ENCODE assay signal across 21 cellular contexts in genomic region chrX:100696699-100697351, GRCh38. TPM values are rescaled to one million over a fixed set of nuclear protein-coding genes. Genes with fewer than 3 reads are reported as not detected.
"Had no signal": no experiment of that assay in that cellular context is flagged by ENCODE, and none has a peak within 500 bp of the region (broad histone marks: within the 10 kb centered on the region; RNA-seq: fewer than 3 reads in every experiment).

No MANE protein-coding gene starts in this region.

- H3K4me1 ChIP-seq: body of pancreas, colonic mucosa, esophagus squamous epithelium, left lung, lower lobe of right lung, neural progenitor cell, spleen, testis had no signal

- H3K27ac Mint-ChIP-seq: activated CD4-positive, alpha-beta memory T cell treated with anti-CD3 and anti-CD28 coated beads, Interleukin-2, amount 10 ng/mL, durations not matched to agents 7 days and 5 days; activated CD4-positive, alpha-beta T cell treated with anti-CD3 and anti-CD28 coated beads, Interleukin-2, amount 10 ng/mL, durations not matched to agents 24 days and 14 days; activated naive CD4-positive, alpha-beta T cell treated with anti-CD3 and anti-CD28 coated beads, Interleukin-2, amount 50 U/mL, for 24 hours; activated T-cell treated with anti-CD3 and anti-CD28 coated beads, Interleukin-2, amount 50 U/mL, for 24 hours; activated T-helper 2 cell treated with anti-CD3 and anti-CD28 coated beads, Interferon-gamma antibody, Interleukin-2, Interleukin-4, amounts not matched to agents 10 μg/mL and 5 μg/mL and 100 μg/mL, durations not matched to agents 14 hours and 24 hours and 36 hours; natural killer cell; neural progenitor cell had no signal

- H3K4me3 Mint-ChIP-seq: activated CD4-positive, alpha-beta memory T cell treated with anti-CD3 and anti-CD28 coated beads, Interleukin-2, amount 10 ng/mL, durations not matched to agents 7 days and 5 days; activated CD4-positive, alpha-beta T cell treated with anti-CD3 and anti-CD28 coated beads, Interleukin-2, amount 10 ng/mL, durations not matched to agents 24 days and 14 days; activated naive CD4-positive, alpha-beta T cell treated with anti-CD3 and anti-CD28 coated beads, Interleukin-2, amount 50 U/mL, for 24 hours; activated T-cell treated with anti-CD3 and anti-CD28 coated beads, Interleukin-2, amount 50 U/mL, for 24 hours; natural killer cell; neural progenitor cell had no signal

- H3K4me1 Mint-ChIP-seq: activated CD4-positive, alpha-beta memory T cell treated with anti-CD3 and anti-CD28 coated beads, Interleukin-2, amount 10 ng/mL, durations not matched to agents 7 days and 5 days; activated CD4-positive, alpha-beta T cell treated with anti-CD3 and anti-CD28 coated beads, Interleukin-2, amount 10 ng/mL, durations not matched to agents 24 days and 14 days; activated naive CD4-positive, alpha-beta T cell treated with anti-CD3 and anti-CD28 coated beads, Interleukin-2, amount 50 U/mL, for 24 hours; natural killer cell; neural progenitor cell had no signal

- H3K4me2 ChIP-seq: neural progenitor cell had no signal

- H3K27ac ChIP-seq: body of pancreas, colonic mucosa, esophagus squamous epithelium, left lung, lower lobe of right lung, neural progenitor cell, spleen, testis had no signal

- H3K9me3 Mint-ChIP-seq: activated CD4-positive, alpha-beta memory T cell treated with anti-CD3 and anti-CD28 coated beads, Interleukin-2, amount 10 ng/mL, durations not matched to agents 7 days and 5 days; activated CD4-positive, alpha-beta T cell treated with anti-CD3 and anti-CD28 coated beads, Interleukin-2, amount 10 ng/mL, durations not matched to agents 24 days and 14 days; activated naive CD4-positive, alpha-beta T cell treated with anti-CD3 and anti-CD28 coated beads, Interleukin-2, amount 50 U/mL, for 24 hours; activated T-cell treated with anti-CD3 and anti-CD28 coated beads, Interleukin-2, amount 50 U/mL, for 24 hours; activated T-helper 2 cell treated with anti-CD3 and anti-CD28 coated beads, Interferon-gamma antibody, Interleukin-2, Interleukin-4, amounts not matched to agents 10 μg/mL and 5 μg/mL and 100 μg/mL, durations not matched to agents 14 hours and 24 hours and 36 hours; natural killer cell; neural progenitor cell had no signal

- H3K9me3 ChIP-seq: body of pancreas, colonic mucosa, esophagus squamous epithelium, left lung, lower lobe of right lung, spleen, testis had no signal

- H3K4me3 ChIP-seq: body of pancreas, colonic mucosa, esophagus squamous epithelium, left lung, lower lobe of right lung, neural progenitor cell, spleen, testis had no signal

- H3K36me3 ChIP-seq: colonic mucosa, left lung, lower lobe of right lung, neural progenitor cell had no signal

- H3K9ac ChIP-seq: neural progenitor cell had no signal

- ATAC-seq: body of pancreas, left lung, lower lobe of right lung, natural killer cell, right cardiac atrium had no signal

- H3K36me3 Mint-ChIP-seq: activated naive CD4-positive, alpha-beta T cell treated with anti-CD3 and anti-CD28 coated beads, Interleukin-2, amount 50 U/mL, for 24 hours; natural killer cell; neural progenitor cell had no signal

- H2AFZ ChIP-seq: neural progenitor cell had no signal

- H3K27me3 ChIP-seq: body of pancreas, colonic mucosa, esophagus squamous epithelium, testis had no signal

- DNase-seq: activated CD4-positive, alpha-beta memory T cell treated with anti-CD3 and anti-CD28 coated beads, Interleukin-2, amount 10 ng/mL, durations not matched to agents 7 days and 5 days; activated CD4-positive, alpha-beta T cell treated with anti-CD3 and anti-CD28 coated beads, Interleukin-2, amount 10 ng/mL, durations not matched to agents 24 days and 14 days; activated CD4-positive, CD25-positive, alpha-beta regulatory T cell treated with anti-CD3 and anti-CD28 coated beads, Interleukin-2, amount 50 U/mL, for 72 hours; activated CD8-positive, alpha-beta memory T cell treated with anti-CD3 and anti-CD28 coated beads, Interleukin-2, amount 50 U/mL, for 48 hours; activated T-cell treated with anti-CD3 and anti-CD28 coated beads, Interleukin-2, amount 50 U/mL, for 24 hours; anterior cingulate cortex; body of pancreas; colonic mucosa; effector CD8-positive, alpha-beta T cell; esophagus squamous epithelium; left lung; lower lobe of right lung; mesenchymal stem cell; natural killer cell; right cardiac atrium; spleen; stimulated activated naive CD4-positive, alpha-beta T cell; testis had no signal

RNA-seq across cellular contexts. Expression of gene SYTL4, which starts 35.1 kb away (rescaled TPM):
- total RNA-seq: activated CD4-positive, alpha-beta memory T cell treated with anti-CD3 and anti-CD28 coated beads, Interleukin-2, amount 10 ng/mL, durations not matched to agents 7 days and 5 days; activated CD4-positive, alpha-beta T cell treated with anti-CD3 and anti-CD28 coated beads, Interleukin-2, amount 10 ng/mL, durations not matched to agents 24 days and 14 days; activated T-helper 2 cell treated with anti-CD3 and anti-CD28 coated beads, Interferon-gamma antibody, Interleukin-2, Interleukin-4, amounts not matched to agents 10 μg/mL and 5 μg/mL and 100 μg/mL, durations not matched to agents 14 hours and 24 hours and 36 hours had no signal

RNA-seq across cellular contexts. Expression of gene SRPX2, which starts 52.8 kb away (rescaled TPM):
- total RNA-seq: activated CD4-positive, alpha-beta memory T cell treated with anti-CD3 and anti-CD28 coated beads, Interleukin-2, amount 10 ng/mL, durations not matched to agents 7 days and 5 days; activated CD4-positive, alpha-beta T cell treated with anti-CD3 and anti-CD28 coated beads, Interleukin-2, amount 10 ng/mL, durations not matched to agents 24 days and 14 days; activated T-helper 2 cell treated with anti-CD3 and anti-CD28 coated beads, Interferon-gamma antibody, Interleukin-2, Interleukin-4, amounts not matched to agents 10 μg/mL and 5 μg/mL and 100 μg/mL, durations not matched to agents 14 hours and 24 hours and 36 hours; natural killer cell had no signal
